ENCODE assay signal across 16 cellular contexts in genomic region chr4:112956458-112956857, GRCh38.
DNase-seq lines count a peak whose midpoint lies in the region; TF ChIP-seq lines count a peak whose summit lies in the region.
"Had no signal": no experiment of that assay in that cellular context is flagged by ENCODE, and none has a peak within 500 bp of the region (broad histone marks: within the 10 kb centered on the region; RNA-seq: fewer than 3 reads in every experiment).

No MANE protein-coding gene starts in this region.

- no peak overlapping the region for H3K4me3 ChIP-seq in colonic mucosa
- H3K4me3 ChIP-seq: GM12878, K562, SJSA1 had no signal

- H3K27me3 ChIP-seq in colonic mucosa: no peaks in the 10 kb centered on the region
- H3K27me3 ChIP-seq: SJSA1 had no signal

- H3K27ac ChIP-seq in colonic mucosa: no peak overlapping the region
- H3K27ac ChIP-seq: HL-60, SJSA1 had no signal

- H3K9me3 ChIP-seq in colonic mucosa: no peaks in the 10 kb centered on the region
- H3K9me3 ChIP-seq: Caco-2, SJSA1 had no signal

- no peak overlapping the region for H3K9ac ChIP-seq in colonic mucosa (ENCODE audit: low read depth in 2 of 2, low read length in 2 of 2)

- no peaks in the 10 kb centered on the region for H3K36me3 ChIP-seq in colonic mucosa
- H3K36me3 ChIP-seq: SJSA1 had no signal

- intact Hi-C loops in head of caudate nucleus (cut with DNase I) (no loop called here), colonic mucosa (cut with DNase I) (no loop called here)

- TF ChIP-seq CTCF in colonic mucosa (IDR thresholded peaks at IDR 0.05): no peak

- peak; percentile 37 for DNase-seq in DMS153 treated with DMSO at 0.1 percent for 48 hours (lab: John Stamatoyannopoulos, UW; ENCODE audit: unreplicated experiment)
- DNase-seq in NCI-H748 treated with DMSO at 0.1 percent for 48 hours (lab: John Stamatoyannopoulos, UW): peak; percentile 43
- DNase-seq in head of caudate nucleus: peak in 32 of 42 donors; percentile 15 to 81 (median 56)
- peak; percentile 78 for DNase-seq in putamen (ENCODE audit: low spot score)
- no peak for DNase-seq in DMS79 treated with DMSO at 0.1 percent for 48 hours (lab: John Stamatoyannopoulos, UW)
- DNase-seq in stimulated activated CD4-positive, alpha-beta T cell treated with anti-CD3 and anti-CD28 coated beads, Interleukin-4, amount 100 ng/mL, for 24 hours: no peak
- DNase-seq in colonic mucosa: no peak
- no peak for DNase-seq in COLO668 (lab: John Stamatoyannopoulos, UW; ENCODE audit: unreplicated experiment)
- DNase-seq: Caco-2, NCI-H1694, NCI-H524 treated with DMSO at 0.1 percent for 48 hours, PC-3 had no signal

- no peaks in the 10 kb centered on the region for H3K4me1 ChIP-seq in colonic mucosa
- H3K4me1 ChIP-seq: Caco-2, SJSA1 had no signal

Comparison
In these comparisons a context has a peak if more than half of its experiments do, and no peak if none do; other contexts are left out.
1. DNase-seq: peak in DMS153 treated with DMSO at 0.1 percent for 48 hours (single experiment), NCI-H748 treated with DMSO at 0.1 percent for 48 hours (single experiment), head of caudate nucleus (32 of 42) and putamen (single experiment); none in DMS79 treated with DMSO at 0.1 percent for 48 hours (single experiment), stimulated activated CD4-positive, alpha-beta T cell treated with anti-CD3 and anti-CD28 coated beads, Interleukin-4, amount 100 ng/mL, for 24 hours (single experiment), colonic mucosa (single experiment) and COLO668 (single experiment).